ENCODE assay signal across 33 cellular contexts in genomic region chr5:135494196-135494595, GRCh38. TPM values are rescaled to one million over a fixed set of nuclear protein-coding genes. Genes with fewer than 3 reads are reported as not detected.
DNase-seq lines count a peak whose midpoint lies in the region; ATAC-seq and TF ChIP-seq lines count a peak whose summit lies in the region.
"Had no signal": no experiment of that assay in that cellular context is flagged by ENCODE, and none has a peak within 500 bp of the region (broad histone marks: within the 10 kb centered on the region; RNA-seq: fewer than 3 reads in every experiment).

No MANE protein-coding gene starts in this region.

- CTCF ChIA-PET in SK-N-SH (lab: Yijun Ruan, JAX): interaction anchor here (1.0 to 2.2 kb wide), 4 partner anchors 12 to 57 kb away, joined by 3 to 17 read pairs (median 6); no protein-coding TSS in a partner anchor

- peaks cover 13% of the 10 kb centered on the region for H3F3A ChIP-seq in SK-N-SH (replicated peaks; ENCODE audit: insufficient read depth)

- ATAC-seq in SK-N-SH treated with all-trans-retinoic acid at 6 μM for 48 hours (no peak), HG02678 (IDR thresholded peaks at IDR 0.05; ENCODE audit: unreplicated experiment) (no peak), HG03159 (IDR thresholded peaks at IDR 0.05; ENCODE audit: unreplicated experiment) (no peak)
- ATAC-seq: HCT116, K562 had no signal

- intact Hi-C loops in dendritic cell treated with granulocyte-macrophage colony-stimulating factor and Interleukin-4, amounts not matched to agents 40 ng/mL and 50 ng/mL, for 4 days (cut with micrococcal nuclease): no loop called here

- TF ChIP-seq RAD21 in SK-N-SH (IDR thresholded peaks at IDR 0.05; ENCODE audit: low read length): no peak

- no peaks in the 10 kb centered on the region for H3K27me3 ChIP-seq in SK-N-SH (ENCODE audit: insufficient read depth)
- peaks cover 13% of the 10 kb centered on the region for H3K27me3 ChIP-seq in osteoblast (ENCODE audit: insufficient read depth, low read length)

- no peak for DNase-seq in SK-N-SH
- no peak for DNase-seq in osteoblast (ENCODE audit: insufficient read length, low spot score, missing footprints)
- no peak for DNase-seq in H4 (ENCODE audit: low spot score)
- no peak for DNase-seq in 8988T
- DNase-seq: activated CD4-positive, alpha-beta memory T cell treated with anti-CD3 and anti-CD28 coated beads, Interleukin-2, amount 10 ng/mL, durations not matched to agents 7 days and 5 days; activated CD4-positive, alpha-beta T cell treated with anti-CD3 and anti-CD28 coated beads for 1 hour; activated CD8-positive, alpha-beta memory T cell treated with anti-CD3 and anti-CD28 coated beads, Interleukin-2, amount 50 U/mL, for 4 hours; activated naive CD4-positive, alpha-beta T cell treated with Interleukin-2 at 50 U/mL for 16 hours; brain microvascular endothelial cell; immature natural killer cell; NCI-H1105; NCI-H187; NCI-H2171; NCI-H510A; stimulated activated CD4-positive, alpha-beta T cell treated with anti-CD3 and anti-CD28 coated beads, Interleukin-2, amount 100 ng/mL, for 24 hours had no signal

- POLR2A ChIA-PET in SK-N-SH (lab: Yijun Ruan, JAX): no interaction called here

- H3K9me3 ChIP-seq in SK-N-SH (no peaks in the 10 kb centered on the region), osteoblast (ENCODE audit: low read depth, low read length) (no peaks in the 10 kb centered on the region)
- H3K9me3 ChIP-seq: tibial nerve had no signal

- H3K4me1 ChIP-seq in SK-N-SH (ENCODE audit: control insufficient read depth in 1 of 2, insufficient read depth in 2 of 2, low read depth in 1 of 2, low read length in 1 of 2): peaks cover 5 to 14% of the 10 kb centered on the region in 2 experiments; a peak in 3 of 4 replicates
- peaks cover 26% of the 10 kb centered on the region for H3K4me1 ChIP-seq in osteoblast (ENCODE audit: insufficient read depth, low read length)

- H2AFZ ChIP-seq in SK-N-SH (ENCODE audit: low read depth) (peak overlapping the region; percentile 82; the same call in 1 of the 2 replicates), osteoblast (ENCODE audit: low read length) (peak overlapping the region; percentile 75)
- H2AFZ ChIP-seq: neural progenitor cell had no signal

- H3K4me2 ChIP-seq in SK-N-SH (peak overlapping the region; percentile 38), osteoblast (ENCODE audit: insufficient read depth, low read length) (peak overlapping the region; percentile 36)
- H3K4me2 ChIP-seq: neural progenitor cell had no signal

- H3K4me3 ChIP-seq in SK-N-SH (ENCODE audit: low read depth in 2 of 2, low read length in 1 of 2) (no peak overlapping the region), osteoblast (ENCODE audit: insufficient read depth, low read length) (no peak overlapping the region)
- H3K4me3 ChIP-seq: K562, neural progenitor cell, tibial nerve had no signal

- H3K4me3 Mint-ChIP-seq in dendritic cell treated with granulocyte-macrophage colony-stimulating factor and Interleukin-4, amounts not matched to agents 40 ng/mL and 50 ng/mL, for 4 days: no peak overlapping the region
- H3K4me3 Mint-ChIP-seq: activated CD4-positive, alpha-beta memory T cell treated with anti-CD3 and anti-CD28 coated beads, Interleukin-2, amount 10 ng/mL, durations not matched to agents 7 days and 5 days; immature natural killer cell; neural progenitor cell; stimulated activated naive CD8-positive, alpha-beta T cell treated with anti-CD3 and anti-CD28 coated beads, Interleukin-15, Interleukin-2, amounts not matched to agents 100 ng/mL and 50 ng/mL, for 24 hours; T-helper 2 cell treated with Interferon-gamma antibody and Interleukin-4, amounts not matched to agents 5 μg/mL and 100 μg/mL, for 36 hours had no signal

- no peaks in the 10 kb centered on the region for H4K20me1 ChIP-seq in SK-N-SH (ENCODE audit: insufficient read depth)
- H4K20me1 ChIP-seq in osteoblast (ENCODE audit: insufficient read depth, low read length): no peaks in the 10 kb centered on the region

- no peaks in the 10 kb centered on the region for H3K36me3 ChIP-seq in SK-N-SH (replicated peaks in 1 of 2; ENCODE audit: control insufficient read depth in 1 of 2, insufficient read depth in 2 of 2, low read length in 1 of 2)
- H3K36me3 ChIP-seq in osteoblast (ENCODE audit: insufficient read depth, low read length): no peaks in the 10 kb centered on the region
- H3K36me3 ChIP-seq: brain microvascular endothelial cell, neural progenitor cell, tibial nerve had no signal

- TF ChIP-seq CTCF in SK-N-SH (IDR thresholded peaks at IDR 0.05) (no peak), osteoblast (IDR thresholded peaks at IDR 0.05; ENCODE audit: extremely low read depth, low read depth, low read length) (no peak)

- no peaks in the 10 kb centered on the region for H3K36me3 Mint-ChIP-seq in dendritic cell treated with granulocyte-macrophage colony-stimulating factor and Interleukin-4, amounts not matched to agents 40 ng/mL and 50 ng/mL, for 4 days (ENCODE audit: low read depth)
- H3K36me3 Mint-ChIP-seq: immature natural killer cell had no signal

- peak overlapping the region; percentile 45; the same call in 1 of the 2 replicates for H3K9ac ChIP-seq in SK-N-SH
- H3K9ac ChIP-seq: neural progenitor cell had no signal

- peak overlapping the region; percentile 91 for H3K27ac Mint-ChIP-seq in dendritic cell treated with granulocyte-macrophage colony-stimulating factor and Interleukin-4, amounts not matched to agents 40 ng/mL and 50 ng/mL, for 4 days
- H3K27ac Mint-ChIP-seq: activated CD4-positive, alpha-beta memory T cell treated with anti-CD3 and anti-CD28 coated beads, Interleukin-2, amount 10 ng/mL, durations not matched to agents 7 days and 5 days; CD14-positive monocyte; immature natural killer cell; neural progenitor cell; stimulated activated naive CD8-positive, alpha-beta T cell treated with anti-CD3 and anti-CD28 coated beads, Interleukin-15, Interleukin-2, amounts not matched to agents 100 ng/mL and 50 ng/mL, for 24 hours; T-helper 2 cell treated with Interferon-gamma antibody and Interleukin-4, amounts not matched to agents 5 μg/mL and 100 μg/mL, for 36 hours had no signal

- H3K79me2 ChIP-seq in SK-N-SH (ENCODE audit: insufficient read depth) (no peaks in the 10 kb centered on the region), osteoblast (ENCODE audit: insufficient read depth, low read length) (no peaks in the 10 kb centered on the region)

- H3K9me3 Mint-ChIP-seq in dendritic cell treated with granulocyte-macrophage colony-stimulating factor and Interleukin-4, amounts not matched to agents 40 ng/mL and 50 ng/mL, for 4 days: no peaks in the 10 kb centered on the region
- H3K9me3 Mint-ChIP-seq: activated CD4-positive, alpha-beta memory T cell treated with anti-CD3 and anti-CD28 coated beads, Interleukin-2, amount 10 ng/mL, durations not matched to agents 7 days and 5 days; immature natural killer cell; stimulated activated naive CD8-positive, alpha-beta T cell treated with anti-CD3 and anti-CD28 coated beads, Interleukin-15, Interleukin-2, amounts not matched to agents 100 ng/mL and 50 ng/mL, for 24 hours; T-helper 2 cell treated with Interferon-gamma antibody and Interleukin-4, amounts not matched to agents 5 μg/mL and 100 μg/mL, for 36 hours had no signal

- peak overlapping the region in 1 of 2 experiments; percentile 76; a peak in 2 of 4 replicates for H3K27ac ChIP-seq in SK-N-SH (ENCODE audit: low read depth in 2 of 2, low read length in 1 of 2)
- H3K27ac ChIP-seq in osteoblast (ENCODE audit: low read depth, low read length): peak overlapping the region; percentile 62
- H3K27ac ChIP-seq: 22Rv1, brain microvascular endothelial cell, neural progenitor cell had no signal

- WGBS in SK-N-SH (ENCODE audit: low lambda C conversion rate): 79% methylated on average over 5 of the region's 5 CpGs

- H3K4me1 Mint-ChIP-seq in dendritic cell treated with granulocyte-macrophage colony-stimulating factor and Interleukin-4, amounts not matched to agents 40 ng/mL and 50 ng/mL, for 4 days (ENCODE audit: low read depth): peaks cover 64% of the 10 kb centered on the region
- H3K4me1 Mint-ChIP-seq: immature natural killer cell had no signal

- no peaks in the 10 kb centered on the region for H3K9me2 ChIP-seq in SK-N-SH

- no peak for TF ChIP-seq EP300 in SK-N-SH (IDR thresholded peaks at IDR 0.05; ENCODE audit: borderline replicate concordance in 1 of 2, low read depth in 1 of 2, low read length in 1 of 2)

- H3K27me3 Mint-ChIP-seq in dendritic cell treated with granulocyte-macrophage colony-stimulating factor and Interleukin-4, amounts not matched to agents 40 ng/mL and 50 ng/mL, for 4 days: peaks cover 58% of the 10 kb centered on the region

TF ChIP-seq in SK-N-SH, 30 proteins besides CTCF, POLR2A, EP300 and RAD21 (continues in another document):
- no peak for TF ChIP-seq NRF1 (IDR thresholded peaks at IDR 0.05; ENCODE audit: low read depth, low read length)
- no peak for TF ChIP-seq JUND (IDR thresholded peaks at IDR 0.05)
- TF ChIP-seq NFIC (IDR thresholded peaks at IDR 0.05; ENCODE audit: borderline replicate concordance): no peak
- no peak for TF ChIP-seq GABPA (IDR thresholded peaks at IDR 0.05; ENCODE audit: low read depth)
- TF ChIP-seq, protein P1, sequence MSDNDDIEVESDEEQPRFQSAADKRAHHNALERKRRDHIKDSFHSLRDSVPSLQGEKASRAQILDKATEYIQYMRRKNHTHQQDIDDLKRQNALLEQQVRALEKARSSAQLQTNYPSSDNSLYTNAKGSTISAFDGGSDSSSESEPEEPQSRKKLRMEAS (IDR thresholded peaks at IDR 0.05; ENCODE audit: low read depth): no peak

RNA-seq across cellular contexts. Expression of gene NEUROG1, which starts 41.6 kb away (rescaled TPM):
- not detected in 2 replicates for polyA plus RNA-seq in SK-N-SH (2012; rRNA removed)
- polyA plus RNA-seq in SK-N-SH (2012; cell fraction: cytosol; rRNA removed): not detected in 2 replicates
- not detected in 2 replicates for polyA plus RNA-seq in SK-N-SH (2012; cell fraction: nucleus; rRNA removed)
- not detected in 2 replicates for total RNA-seq in osteoblast
- total RNA-seq in H4 (2014; rRNA removed; shearing (Covaris generic)): not detected in 2 replicates
- total RNA-seq: activated CD4-positive, alpha-beta memory T cell treated with anti-CD3 and anti-CD28 coated beads, Interleukin-2, amount 10 ng/mL, durations not matched to agents 7 days and 5 days; endothelial cell of umbilical vein; G401; glomerular endothelial cell; HT1080; K562; M059J; tibial nerve had no signal
- polyA plus RNA-seq: adipose tissue, CD14-positive monocyte, endothelial cell of umbilical vein, immature natural killer cell, K562 had no signal

RNA-seq across cellular contexts. Expression of gene TIFAB, which starts 42.0 kb away (rescaled TPM):
- polyA plus RNA-seq in SK-N-SH (2012; rRNA removed): not detected in 2 replicates
- not detected in 2 replicates for polyA plus RNA-seq in SK-N-SH (2012; cell fraction: cytosol; rRNA removed)
- not detected in 2 replicates for polyA plus RNA-seq in SK-N-SH (2012; cell fraction: nucleus; rRNA removed)
- not detected in 2 replicates for total RNA-seq in osteoblast
- not detected in 2 replicates for total RNA-seq in H4 (2014; rRNA removed; shearing (Covaris generic))
- total RNA-seq: activated CD4-positive, alpha-beta memory T cell treated with anti-CD3 and anti-CD28 coated beads, Interleukin-2, amount 10 ng/mL, durations not matched to agents 7 days and 5 days; endothelial cell of umbilical vein; glomerular endothelial cell; HT1080; K562; M059J; tibial nerve had no signal
- polyA plus RNA-seq: endothelial cell of umbilical vein, K562 had no signal

RNA-seq across cellular contexts. Expression of gene DCANP1, which starts 47.0 kb away (rescaled TPM):
- not detected in 2 replicates for polyA plus RNA-seq in SK-N-SH (2012; rRNA removed)
- not detected in 2 replicates for polyA plus RNA-seq in SK-N-SH (2012; cell fraction: cytosol; rRNA removed)
- not detected in 2 replicates for polyA plus RNA-seq in SK-N-SH (2012; cell fraction: nucleus; rRNA removed)
- total RNA-seq in osteoblast: not detected in 2 replicates
- total RNA-seq in H4 (2014; rRNA removed; shearing (Covaris generic)): not detected in 2 replicates
- total RNA-seq: activated CD4-positive, alpha-beta memory T cell treated with anti-CD3 and anti-CD28 coated beads, Interleukin-2, amount 10 ng/mL, durations not matched to agents 7 days and 5 days; endothelial cell of umbilical vein; glomerular endothelial cell; HT1080; K562; M059J; tibial nerve had no signal
- polyA plus RNA-seq: adipose tissue, endothelial cell of umbilical vein, K562 had no signal
